8 cellular contexts compared by ENCODE assay signal in the genomic region with DNA sequence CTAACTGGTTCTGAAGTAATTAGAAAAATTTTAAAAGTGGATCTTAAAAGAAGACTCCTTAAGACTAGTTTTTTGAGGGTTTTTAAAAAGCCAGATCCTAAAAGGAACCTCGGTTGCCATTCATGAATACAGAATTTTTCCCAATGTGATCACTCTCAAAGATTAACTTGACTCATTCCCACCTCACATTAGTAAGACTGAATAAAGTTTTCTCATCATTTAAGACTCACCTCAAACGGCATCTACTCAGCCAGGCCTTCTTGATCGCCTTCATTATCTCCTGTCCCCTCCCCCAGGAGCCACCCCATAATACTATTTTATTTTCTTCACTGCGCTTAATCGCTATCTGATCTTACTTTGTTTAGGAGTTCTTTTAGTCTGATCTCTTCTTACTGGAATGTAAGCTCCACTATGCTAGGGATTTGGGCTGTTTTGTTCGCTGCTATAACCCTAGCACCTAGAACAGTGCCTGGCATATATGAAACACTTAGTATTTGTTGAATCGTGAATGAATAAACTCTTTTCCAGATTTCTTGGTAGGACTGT. TPM values are rescaled to one million over a fixed set of nuclear protein-coding genes. Genes with fewer than 3 reads are reported as not detected.
DNase-seq lines count a peak whose midpoint lies in the region; ATAC-seq and TF ChIP-seq lines count a peak whose summit lies in the region.

No MANE protein-coding gene starts in this region.

- no peak for TF ChIP-seq EP300 in suprapubic skin (IDR thresholded peaks at IDR 0.05)

- CTCF ChIA-PET in activated CD4-positive, alpha-beta T cell treated with anti-CD3 and anti-CD28 coated beads, Interleukin-2, amount 10 ng/mL, durations not matched to agents 7 days and 5 days (lab: Charles Lee), result interaction anchor here (1.0 kb wide), 1 partner anchor 19 kb away, joined by 3 read pairs; no protein-coding TSS in a partner anchor

- H3K27me3 ChIP-seq in right lobe of liver (no peaks in the 10 kb centered on the region), suprapubic skin (no peaks in the 10 kb centered on the region)

- no peaks in the 10 kb centered on the region for H3K27me3 Mint-ChIP-seq in activated CD4-positive, alpha-beta T cell treated with anti-CD3 and anti-CD28 coated beads, Interleukin-2, amount 10 ng/mL, durations not matched to agents 7 days and 5 days

- intact Hi-C loops in right lobe of liver (cut with DNase I), result loop anchor here in 1 of 2 donors (10.0 kb wide), 1 partner anchor 60 kb away; a partner anchor contains a TSS

- H3K4me3 ChIP-seq in right lobe of liver (peak overlapping the region; percentile 91 to 96 (median 96)), suprapubic skin (peak overlapping the region; percentile 80)

- H3K27ac ChIP-seq in right lobe of liver (peak overlapping the region in 2 of 3 donors; percentile 94 to 97), suprapubic skin (peak overlapping the region; percentile 96)

- no peaks in the 10 kb centered on the region for H3K9me3 ChIP-seq in right lobe of liver
- no peaks in the 10 kb centered on the region for H3K9me3 ChIP-seq in suprapubic skin

- peak overlapping the region; percentile 87 for H3K4me3 Mint-ChIP-seq in activated CD4-positive, alpha-beta T cell treated with anti-CD3 and anti-CD28 coated beads, Interleukin-2, amount 10 ng/mL, durations not matched to agents 7 days and 5 days

- H3K4me1 ChIP-seq in right lobe of liver (peaks cover 0 to 6% (median 0%) of the 10 kb centered on the region in 4 donors), suprapubic skin (peaks cover 25% of the 10 kb centered on the region)

- peaks cover 39% of the 10 kb centered on the region for H3K4me1 Mint-ChIP-seq in activated CD4-positive, alpha-beta T cell treated with anti-CD3 and anti-CD28 coated beads, Interleukin-2, amount 10 ng/mL, durations not matched to agents 7 days and 5 days

- H3K36me3 ChIP-seq in right lobe of liver (no peaks in the 10 kb centered on the region), suprapubic skin (no peaks in the 10 kb centered on the region)

- H3K9me3 Mint-ChIP-seq in activated CD4-positive, alpha-beta T cell treated with anti-CD3 and anti-CD28 coated beads, Interleukin-2, amount 10 ng/mL, durations not matched to agents 7 days and 5 days, result peaks cover 10% of the 10 kb centered on the region

- no peak for DNase-seq in activated CD4-positive, alpha-beta T cell treated with anti-CD3 and anti-CD28 coated beads, Interleukin-2, amount 10 ng/mL, durations not matched to agents 7 days and 5 days
- no peak for DNase-seq in activated CD4-positive, alpha-beta T cell treated with anti-CD3 and anti-CD28 coated beads, Interleukin-2, amount 50 U/mL, for 1 hour
- DNase-seq in astrocyte of the hippocampus (ENCODE audit: low read depth, low spot score) (peak; percentile 32), right lobe of liver (no peak), suprapubic skin (ENCODE audit: low spot score in 2 of 2) (no peak), DMS 273 (lab: John Stamatoyannopoulos, UW; ENCODE audit: unreplicated experiment) (no peak)

- POLR2A ChIA-PET in activated CD4-positive, alpha-beta T cell treated with anti-CD3 and anti-CD28 coated beads, Interleukin-2, amount 10 ng/mL, durations not matched to agents 7 days and 5 days (lab: Charles Lee), result no interaction called here

- H3K27ac Mint-ChIP-seq in activated CD4-positive, alpha-beta T cell treated with anti-CD3 and anti-CD28 coated beads, Interleukin-2, amount 10 ng/mL, durations not matched to agents 7 days and 5 days, result peak overlapping the region; percentile 91

- TF ChIP-seq POLR2A in right lobe of liver (IDR thresholded peaks at IDR 0.05), result no peak
- TF ChIP-seq POLR2A in suprapubic skin (IDR thresholded peaks at IDR 0.05), result no peak

- peaks cover 11% of the 10 kb centered on the region for H3K36me3 Mint-ChIP-seq in activated CD4-positive, alpha-beta T cell treated with anti-CD3 and anti-CD28 coated beads, Interleukin-2, amount 10 ng/mL, durations not matched to agents 7 days and 5 days (ENCODE audit: low read depth)

- WGBS in right lobe of liver (ENCODE audit: insufficient coverage, low coverage, low lambda C conversion rate, missing lambda C conversion rate), result 75% methylated on average over 7 of the region's 7 CpGs
- WGBS in suprapubic skin, result 56% methylated on average over 7 of the region's 7 CpGs

- TF ChIP-seq CTCF in right lobe of liver (IDR thresholded peaks at IDR 0.05) (no peak), suprapubic skin (IDR thresholded peaks at IDR 0.05) (no peak)

- ATAC-seq in right lobe of liver, result no peak
- no peak for ATAC-seq in HG02852 (IDR thresholded peaks at IDR 0.05; ENCODE audit: unreplicated experiment)
- ATAC-seq in GM21723 (IDR thresholded peaks at IDR 0.05; ENCODE audit: unreplicated experiment), result no peak

RNA-seq across cellular contexts. Expression of a gene that starts 55.9 kb away (rescaled TPM):
- 10 to 100 TPM; 49.3 to 62.0 TPM for total RNA-seq in activated CD4-positive, alpha-beta T cell treated with anti-CD3 and anti-CD28 coated beads, Interleukin-2, amount 10 ng/mL, durations not matched to agents 7 days and 5 days
- total RNA-seq in right lobe of liver (10 to 100 TPM; 25.6 to 30.9 (median 30.0) TPM), suprapubic skin (10 to 100 TPM; 29.8 to 60.3 (median 31.4) TPM)
